8 cellular contexts compared by ENCODE assay signal in genomic region chr5:112995764-112996618, GRCh38. TPM values are rescaled to one million over a fixed set of nuclear protein-coding genes. Genes with fewer than 3 reads are reported as not detected.
DNase-seq lines count a peak whose midpoint lies in the region; ATAC-seq and TF ChIP-seq lines count a peak whose summit lies in the region.

No MANE protein-coding gene starts in this region.

- no peaks in the 10 kb centered on the region for H3K27me3 ChIP-seq in gastroesophageal sphincter
- H3K27me3 ChIP-seq in ovary, result no peaks in the 10 kb centered on the region

- WGBS in gastroesophageal sphincter (ENCODE audit: low coverage in 1 of 2), 2 donors, result 21 to 24% methylated on average over 6 to 7 of the region's 7 CpGs
- 16 to 21% (median 17%) methylated on average over 7 of the region's 7 CpGs for WGBS in ovary, 3 donors

- H3K9me3 ChIP-seq in gastroesophageal sphincter (no peaks in the 10 kb centered on the region), ovary (no peaks in the 10 kb centered on the region)

- DNase-seq in DMS79 (lab: John Stamatoyannopoulos, UW) (peak; percentile 2), HT-29 (ENCODE audit: low spot score) (peak; percentile 80), RWPE1 (ENCODE audit: low spot score) (peak; percentile 76), ovary (peak; percentile 68 to 87 (median 81)), type B pancreatic cell (ENCODE audit: extremely low spot score, unreplicated experiment) (peak; percentile 78)
- peak; percentile 91 for DNase-seq in activated effector memory CD4-positive, alpha-beta T cell treated with anti-CD3 and anti-CD28 coated beads, Interleukin-2, amount 50 U/mL, for 16 hours

- H3K27ac Mint-ChIP-seq in type B pancreatic cell, result no peak overlapping the region

- TF ChIP-seq EP300 in gastroesophageal sphincter (IDR thresholded peaks at IDR 0.05) (no peak), ovary (IDR thresholded peaks at IDR 0.05) (no peak)

- POLR2A ChIA-PET in RWPE1 (lab: Yijun Ruan, JAX; ENCODE audit: low non-redundant PET), result no interaction called here

- no peaks in the 10 kb centered on the region for H3K9me3 Mint-ChIP-seq in type B pancreatic cell

- peaks cover 9% of the 10 kb centered on the region for H3K36me3 Mint-ChIP-seq in type B pancreatic cell

- intact Hi-C loops in ovary (cut with DNase I), result loop anchor here in 3 of 4 donors (10.0 kb wide), 2 partner anchors 339 to 519 kb away; partner anchors contain the start of gene YTHDC2 (in 2 of the 3)

- H3K27me3 Mint-ChIP-seq in type B pancreatic cell, result no peaks in the 10 kb centered on the region

- TF ChIP-seq CTCF in RWPE1 (conservative IDR thresholded peaks at IDR 0.05; ENCODE audit: low read depth) (peak; percentile 97), gastroesophageal sphincter (IDR thresholded peaks at IDR 0.05) (peak; percentile 78 to 86 (median 84)), ovary (IDR thresholded peaks at IDR 0.05) (peak; percentile 64 to 92 (median 86)), type B pancreatic cell (conservative IDR thresholded peaks at IDR 0.05) (peak; percentile 96)

- TF ChIP-seq POLR2A in gastroesophageal sphincter (IDR thresholded peaks at IDR 0.05) (no peak), ovary (IDR thresholded peaks at IDR 0.05) (no peak)

- no peak overlapping the region for H3K4me3 Mint-ChIP-seq in type B pancreatic cell

- H3K36me3 ChIP-seq in gastroesophageal sphincter, result peaks cover 0 to 26% of the 10 kb centered on the region in 2 donors
- H3K36me3 ChIP-seq in ovary, result no peaks in the 10 kb centered on the region

- H3K4me1 ChIP-seq in gastroesophageal sphincter (peaks cover 0 to 10% (median 3%) of the 10 kb centered on the region in 3 donors), ovary (ENCODE audit: insufficient read depth) (peaks cover 1% of the 10 kb centered on the region)

- no peak overlapping the region for H3K27ac ChIP-seq in RWPE1
- H3K27ac ChIP-seq in gastroesophageal sphincter, result no peak overlapping the region
- H3K27ac ChIP-seq in ovary, result no peak overlapping the region

- CTCF ChIA-PET in RWPE1 (lab: Yijun Ruan, JAX), result interaction anchor here (0.5 to 2.2 kb wide), 46 partner anchors 9 to 609 kb away, joined by 3 to 14 read pairs (median 4); partner anchors contain the start of genes MCC and YTHDC2

- peaks cover 5% of the 10 kb centered on the region for H3K4me1 Mint-ChIP-seq in type B pancreatic cell (ENCODE audit: unreplicated experiment)

- peak; percentile 90 for ATAC-seq in GM21423 (IDR thresholded peaks at IDR 0.05; ENCODE audit: unreplicated experiment)
- ATAC-seq in gastroesophageal sphincter, result no peak

- H3K4me3 ChIP-seq in gastroesophageal sphincter (no peak overlapping the region), ovary (no peak overlapping the region)

RNA-seq across cellular contexts. Expression of gene DCP2, which starts 19.4 kb away (rescaled TPM):
- 49.9 and 80.0 TPM in 2 replicates for total RNA-seq in HT-29 (2014; rRNA removed; shearing (Covaris generic))
- total RNA-seq in gastroesophageal sphincter, result 10 to 100 TPM; 13.2 to 37.6 (median 24.9) TPM
- total RNA-seq in ovary, result 10 to 100 TPM; 16.4 to 58.7 (median 41.7) TPM
- polyA plus RNA-seq in ovary, result 10 to 100 TPM; 12.4 to 13.7 TPM
- total RNA-seq in type B pancreatic cell (ENCODE audit: low replicate concordance), result 65.5 and 90.3 TPM in 2 replicates

Comparison
In these comparisons a context has a peak if more than half of its experiments do, and no peak if none do; other contexts are left out.
1. DNase-seq: peak in every context shown above with its lines; median percentile 91 in activated effector memory CD4-positive, alpha-beta T cell treated with anti-CD3 and anti-CD28 coated beads, Interleukin-2, amount 50 U/mL, for 16 hours; 81 in ovary; 80 in HT-29; 78 in type B pancreatic cell; 76 in RWPE1; 2 in DMS79.